ENCODE assay signal across 31 cellular contexts in the genomic region with DNA sequence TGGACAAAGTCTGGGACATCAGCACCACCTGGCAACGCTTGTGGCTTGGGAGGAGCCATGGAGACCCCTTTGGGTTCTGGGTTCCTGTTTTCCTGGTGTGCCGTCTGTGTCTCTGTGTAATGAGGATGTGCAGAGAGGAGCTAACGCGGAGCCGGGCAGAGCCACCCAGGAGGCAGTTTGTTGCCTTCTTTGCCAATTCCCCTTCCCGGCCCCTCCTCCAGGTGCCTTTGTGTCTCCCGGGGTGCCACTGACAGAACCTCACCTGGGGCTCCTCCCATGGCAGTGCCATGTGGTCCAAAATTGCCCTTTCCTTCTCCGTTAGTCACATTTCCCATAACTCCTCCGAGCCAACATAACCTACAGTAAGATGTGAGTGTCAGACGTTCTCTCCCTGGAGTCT.
"Had no signal": no experiment of that assay in that cellular context is flagged by ENCODE, and none has a peak within 500 bp of the region (broad histone marks: within the 10 kb centered on the region; RNA-seq: fewer than 3 reads in every experiment).

No MANE protein-coding gene starts in this region.

- ATAC-seq: activated CD4-positive, CD25-positive, alpha-beta regulatory T cell treated with anti-CD3 and anti-CD28 coated beads, Interleukin-2, amount 50 U/mL, for 24 hours; activated CD8-positive, alpha-beta T cell treated with anti-CD3 and anti-CD28 coated beads for 36 hours; activated naive CD4-positive, alpha-beta T cell treated with anti-CD3 and anti-CD28 coated beads, Interleukin-2, amount 50 U/mL, for 72 hours; activated T-cell treated with anti-CD3 and anti-CD28 coated beads, Interleukin-2, amount 50 U/mL, for 4 hours; esophagus mucosa; T-helper 17 cell had no signal

- H3K4me1 ChIP-seq: ascending aorta, breast epithelium had no signal

- DNase-seq: activated B cell treated with CpG ODN at 0.5 μM for 24 hours; activated CD4-positive, alpha-beta T cell treated with anti-CD3 and anti-CD28 coated beads for 48 hours; activated CD4-positive, alpha-beta T cell treated with anti-CD3 and anti-CD28 coated beads, Interleukin-2, amount 50 U/mL, for 1 hour; activated CD4-positive, alpha-beta T cell treated with anti-CD3 and anti-CD28 coated beads, Interleukin-2, amount 50 U/mL, for 48 hours; activated CD8-positive, alpha-beta memory T cell treated with anti-CD3 and anti-CD28 coated beads for 24 hours; activated CD8-positive, alpha-beta T cell treated with anti-CD3 and anti-CD28 coated beads for 36 hours; activated effector memory CD4-positive, alpha-beta T cell treated with anti-CD3 and anti-CD28 coated beads, Interleukin-2, amount 50 U/mL, for 16 hours; activated naive CD4-positive, alpha-beta T cell treated with anti-CD3 and anti-CD28 coated beads for 36 hours; activated naive CD8-positive, alpha-beta T cell treated with anti-CD3 and anti-CD28 coated beads, Interleukin-2, amount 10 ng/mL, durations not matched to agents 7 days and 5 days; activated T-cell treated with anti-CD3 and anti-CD28 coated beads, Interleukin-2, amount 50 U/mL, for 4 hours; dorsolateral prefrontal cortex; effector memory CD4-positive, alpha-beta T cell; endodermal cell; foreskin fibroblast; T-helper 1 cell; T-helper 17 cell; T1000; WERI-Rb-1 had no signal

- H3K4me3 Mint-ChIP-seq: activated B cell treated with CpG ODN at 0.5 μM for 24 hours; activated CD8-positive, alpha-beta T cell treated with anti-CD3 and anti-CD28 coated beads for 36 hours; activated naive CD4-positive, alpha-beta T cell treated with anti-CD3 and anti-CD28 coated beads for 36 hours; activated naive CD8-positive, alpha-beta T cell treated with anti-CD3 and anti-CD28 coated beads, Interleukin-2, amount 10 ng/mL, durations not matched to agents 7 days and 5 days; activated T-cell treated with anti-CD3 and anti-CD28 coated beads, Interleukin-2, amount 50 U/mL, for 4 hours; brain; central memory CD8-positive, alpha-beta T cell; dendritic cell treated with granulocyte-macrophage colony-stimulating factor and Interleukin-4, amounts not matched to agents 40 ng/mL and 50 ng/mL, for 4 days; endodermal cell; T-helper 17 cell; T-helper 2 cell treated with Interferon-gamma antibody and Interleukin-4, amounts not matched to agents 5 μg/mL and 100 μg/mL, for 36 hours had no signal

- H3K9me3 Mint-ChIP-seq: activated B cell treated with CpG ODN at 0.5 μM for 24 hours; activated CD8-positive, alpha-beta T cell treated with anti-CD3 and anti-CD28 coated beads for 36 hours; activated naive CD4-positive, alpha-beta T cell treated with anti-CD3 and anti-CD28 coated beads for 36 hours; activated naive CD4-positive, alpha-beta T cell treated with anti-CD3 and anti-CD28 coated beads, Interleukin-2, amount 50 U/mL, for 72 hours; activated naive CD8-positive, alpha-beta T cell treated with anti-CD3 and anti-CD28 coated beads, Interleukin-2, amount 10 ng/mL, durations not matched to agents 7 days and 5 days; activated T-cell treated with anti-CD3 and anti-CD28 coated beads, Interleukin-2, amount 50 U/mL, for 4 hours; activated T-helper 2 cell treated with anti-CD3 and anti-CD28 coated beads, Interferon-gamma antibody, Interleukin-2, Interleukin-4, amounts not matched to agents 10 μg/mL and 5 μg/mL and 100 μg/mL, durations not matched to agents 14 hours and 24 hours and 36 hours; brain; central memory CD8-positive, alpha-beta T cell; dendritic cell treated with granulocyte-macrophage colony-stimulating factor and Interleukin-4, amounts not matched to agents 40 ng/mL and 50 ng/mL, for 4 days; endodermal cell; T-helper 2 cell treated with Interferon-gamma antibody and Interleukin-4, amounts not matched to agents 5 μg/mL and 100 μg/mL, for 36 hours had no signal

- H3K27ac Mint-ChIP-seq: activated B cell treated with CpG ODN at 0.5 μM for 24 hours; activated CD8-positive, alpha-beta T cell treated with anti-CD3 and anti-CD28 coated beads for 36 hours; activated naive CD4-positive, alpha-beta T cell treated with anti-CD3 and anti-CD28 coated beads for 36 hours; activated naive CD8-positive, alpha-beta T cell treated with anti-CD3 and anti-CD28 coated beads, Interleukin-2, amount 10 ng/mL, durations not matched to agents 7 days and 5 days; activated T-helper 2 cell treated with anti-CD3 and anti-CD28 coated beads, Interferon-gamma antibody, Interleukin-2, Interleukin-4, amounts not matched to agents 10 μg/mL and 5 μg/mL and 100 μg/mL, durations not matched to agents 14 hours and 24 hours and 36 hours; brain; dendritic cell treated with granulocyte-macrophage colony-stimulating factor and Interleukin-4, amounts not matched to agents 40 ng/mL and 50 ng/mL, for 4 days; endodermal cell; T-helper 2 cell treated with Interferon-gamma antibody and Interleukin-4, amounts not matched to agents 5 μg/mL and 100 μg/mL, for 36 hours had no signal

- H3K9me3 ChIP-seq: ascending aorta, breast epithelium had no signal

- FAIRE-seq: frontal cortex had no signal

- H3K36me3 ChIP-seq: ascending aorta, breast epithelium, cardiac muscle cell, WERI-Rb-1 had no signal

- H3K27ac ChIP-seq: ascending aorta, breast epithelium, cardiac muscle cell, coronary artery, dorsolateral prefrontal cortex, WERI-Rb-1 had no signal

- H3K4me3 ChIP-seq: ascending aorta, breast epithelium, cardiac muscle cell, coronary artery, dorsolateral prefrontal cortex had no signal

- H3K27me3 Mint-ChIP-seq: activated B cell treated with CpG ODN at 0.5 μM for 24 hours; activated naive CD8-positive, alpha-beta T cell treated with anti-CD3 and anti-CD28 coated beads, Interleukin-2, amount 10 ng/mL, durations not matched to agents 7 days and 5 days; brain had no signal

- H3K27me3 ChIP-seq: ascending aorta, breast epithelium, cardiac muscle cell, dorsolateral prefrontal cortex had no signal

- H3K36me3 Mint-ChIP-seq: activated naive CD8-positive, alpha-beta T cell treated with anti-CD3 and anti-CD28 coated beads, Interleukin-2, amount 10 ng/mL, durations not matched to agents 7 days and 5 days had no signal

- H3K4me1 Mint-ChIP-seq: central memory CD8-positive, alpha-beta T cell had no signal
